In the genomic region with DNA sequence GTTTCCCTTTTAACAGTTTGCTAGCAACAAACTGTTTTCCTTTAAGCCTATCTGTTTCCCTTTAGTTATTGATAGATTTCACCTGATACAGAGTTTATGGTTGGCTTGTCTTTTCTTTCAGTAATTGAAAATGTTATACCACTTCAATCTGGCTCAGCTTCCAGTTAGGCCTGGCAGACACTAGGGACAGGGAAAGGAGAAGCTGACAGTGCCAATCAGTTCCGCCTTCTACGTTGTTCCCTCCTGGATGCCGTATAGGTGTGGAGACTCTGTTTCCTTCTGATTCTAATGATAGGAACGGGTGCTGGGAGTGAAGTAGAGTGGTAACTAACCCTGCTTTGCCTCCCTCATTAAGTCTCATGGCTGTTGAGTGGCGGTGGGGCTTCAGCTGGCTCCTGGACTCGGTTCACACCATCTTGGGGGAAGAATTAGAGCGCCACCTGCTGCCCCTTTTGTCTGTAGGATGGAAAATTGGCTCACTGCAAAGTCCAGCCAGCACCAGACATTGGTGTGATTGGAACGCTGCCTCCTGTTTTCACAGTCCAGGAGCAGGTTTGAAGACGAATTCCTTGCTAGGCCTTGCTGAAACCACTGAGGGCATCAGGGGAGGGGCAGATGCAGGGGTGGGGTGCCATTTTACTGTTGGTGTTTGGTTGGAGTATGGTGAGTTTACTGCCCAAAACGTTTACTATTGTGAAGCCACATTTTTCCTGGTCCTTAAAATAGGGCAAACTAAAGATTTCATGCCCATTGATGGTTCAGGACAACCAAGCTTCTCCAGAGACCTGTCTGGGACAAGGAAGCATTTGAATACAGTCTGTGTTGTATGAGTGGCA, we compare ENCODE assay signal across 1 cellular context.
TF ChIP-seq lines count a peak whose summit lies in the region.

No MANE protein-coding gene starts in this region.

TF ChIP-seq in WTC11, 78 proteins besides CTCF, POLR2A, EP300 and RAD21 (continued from another document):
- TF ChIP-seq, protein P1, sequence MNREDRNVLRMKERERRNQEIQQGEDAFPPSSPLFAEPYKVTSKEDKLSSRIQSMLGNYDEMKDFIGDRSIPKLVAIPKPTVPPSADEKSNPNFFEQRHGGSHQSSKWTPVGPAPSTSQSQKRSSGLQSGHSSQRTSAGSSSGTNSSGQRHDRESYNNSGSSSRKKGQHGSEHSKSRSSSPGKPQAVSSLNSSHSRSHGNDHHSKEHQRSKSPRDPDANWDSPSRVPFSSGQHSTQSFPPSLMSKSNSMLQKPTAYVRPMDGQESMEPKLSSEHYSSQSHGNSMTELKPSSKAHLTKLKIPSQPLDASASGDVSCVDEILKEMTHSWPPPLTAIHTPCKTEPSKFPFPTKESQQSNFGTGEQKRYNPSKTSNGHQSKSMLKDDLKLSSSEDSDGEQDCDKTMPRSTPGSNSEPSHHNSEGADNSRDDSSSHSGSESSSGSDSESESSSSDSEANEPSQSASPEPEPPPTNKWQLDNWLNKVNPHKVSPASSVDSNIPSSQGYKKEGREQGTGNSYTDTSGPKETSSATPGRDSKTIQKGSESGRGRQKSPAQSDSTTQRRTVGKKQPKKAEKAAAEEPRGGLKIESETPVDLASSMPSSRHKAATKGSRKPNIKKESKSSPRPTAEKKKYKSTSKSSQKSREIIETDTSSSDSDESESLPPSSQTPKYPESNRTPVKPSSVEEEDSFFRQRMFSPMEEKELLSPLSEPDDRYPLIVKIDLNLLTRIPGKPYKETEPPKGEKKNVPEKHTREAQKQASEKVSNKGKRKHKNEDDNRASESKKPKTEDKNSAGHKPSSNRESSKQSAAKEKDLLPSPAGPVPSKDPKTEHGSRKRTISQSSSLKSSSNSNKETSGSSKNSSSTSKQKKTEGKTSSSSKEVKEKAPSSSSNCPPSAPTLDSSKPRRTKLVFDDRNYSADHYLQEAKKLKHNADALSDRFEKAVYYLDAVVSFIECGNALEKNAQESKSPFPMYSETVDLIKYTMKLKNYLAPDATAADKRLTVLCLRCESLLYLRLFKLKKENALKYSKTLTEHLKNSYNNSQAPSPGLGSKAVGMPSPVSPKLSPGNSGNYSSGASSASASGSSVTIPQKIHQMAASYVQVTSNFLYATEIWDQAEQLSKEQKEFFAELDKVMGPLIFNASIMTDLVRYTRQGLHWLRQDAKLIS (CRISPR knock-in tag; IDR thresholded peaks at IDR 0.05; ENCODE audit: borderline replicate concordance) = no peak
- TF ChIP-seq FOXJ3 (CRISPR knock-in tag; IDR thresholded peaks at IDR 0.05; ENCODE audit: borderline replicate concordance) (no peak), ZNF671 (CRISPR knock-in tag; IDR thresholded peaks at IDR 0.05) (no peak), RORB (CRISPR knock-in tag; IDR thresholded peaks at IDR 0.05) (no peak), NR1H2 (CRISPR knock-in tag; IDR thresholded peaks at IDR 0.05) (no peak), NFE2L1 (CRISPR knock-in tag; IDR thresholded peaks at IDR 0.05) (no peak)
- TF ChIP-seq, protein P2, sequence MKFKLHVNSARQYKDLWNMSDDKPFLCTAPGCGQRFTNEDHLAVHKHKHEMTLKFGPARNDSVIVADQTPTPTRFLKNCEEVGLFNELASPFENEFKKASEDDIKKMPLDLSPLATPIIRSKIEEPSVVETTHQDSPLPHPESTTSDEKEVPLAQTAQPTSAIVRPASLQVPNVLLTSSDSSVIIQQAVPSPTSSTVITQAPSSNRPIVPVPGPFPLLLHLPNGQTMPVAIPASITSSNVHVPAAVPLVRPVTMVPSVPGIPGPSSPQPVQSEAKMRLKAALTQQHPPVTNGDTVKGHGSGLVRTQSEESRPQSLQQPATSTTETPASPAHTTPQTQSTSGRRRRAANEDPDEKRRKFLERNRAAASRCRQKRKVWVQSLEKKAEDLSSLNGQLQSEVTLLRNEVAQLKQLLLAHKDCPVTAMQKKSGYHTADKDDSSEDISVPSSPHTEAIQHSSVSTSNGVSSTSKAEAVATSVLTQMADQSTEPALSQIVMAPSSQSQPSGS (CRISPR knock-in tag; IDR thresholded peaks at IDR 0.05; ENCODE audit: borderline replicate concordance, low read depth) = no peak
- TF ChIP-seq, protein P3, sequence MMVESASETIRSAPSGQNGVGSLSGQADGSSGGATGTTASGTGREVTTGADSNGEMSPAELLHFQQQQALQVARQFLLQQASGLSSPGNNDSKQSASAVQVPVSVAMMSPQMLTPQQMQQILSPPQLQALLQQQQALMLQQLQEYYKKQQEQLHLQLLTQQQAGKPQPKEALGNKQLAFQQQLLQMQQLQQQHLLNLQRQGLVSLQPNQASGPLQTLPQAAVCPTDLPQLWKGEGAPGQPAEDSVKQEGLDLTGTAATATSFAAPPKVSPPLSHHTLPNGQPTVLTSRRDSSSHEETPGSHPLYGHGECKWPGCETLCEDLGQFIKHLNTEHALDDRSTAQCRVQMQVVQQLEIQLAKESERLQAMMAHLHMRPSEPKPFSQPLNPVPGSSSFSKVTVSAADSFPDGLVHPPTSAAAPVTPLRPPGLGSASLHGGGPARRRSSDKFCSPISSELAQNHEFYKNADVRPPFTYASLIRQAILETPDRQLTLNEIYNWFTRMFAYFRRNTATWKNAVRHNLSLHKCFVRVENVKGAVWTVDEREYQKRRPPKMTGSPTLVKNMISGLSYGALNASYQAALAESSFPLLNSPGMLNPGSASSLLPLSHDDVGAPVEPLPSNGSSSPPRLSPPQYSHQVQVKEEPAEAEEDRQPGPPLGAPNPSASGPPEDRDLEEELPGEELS (CRISPR knock-in tag; IDR thresholded peaks at IDR 0.05) = no peak
